ENCODE assay signal across 7 cellular contexts in genomic region chr12:51023625-51024395, GRCh38. TPM values are rescaled to one million over a fixed set of nuclear protein-coding genes. Genes with fewer than 3 reads are reported as not detected.
DNase-seq lines count a peak whose midpoint lies in the region; ATAC-seq lines count a peak whose summit lies in the region.

No MANE protein-coding gene starts in this region.

- peaks cover 2% of the 10 kb centered on the region for H3K36me3 Mint-ChIP-seq in activated T-helper 1 cell treated with anti-CD3 and anti-CD28 coated beads, Interleukin-12 subunit alpha, Interleukin-12 subunit beta, Interleukin-2, Interleukin-4 antibody, amounts not matched to agents 30 ng/mL and 10 ng/mL and 1 ng/mL, durations not matched to agents 14 hours and 24 hours and 36 hours (ENCODE audit: low read depth)

- H3K36me3 ChIP-seq in HUES48 (ENCODE audit: control insufficient read depth, insufficient read depth, low read length), result no peaks in the 10 kb centered on the region

- H3K27ac ChIP-seq in HUES48 (ENCODE audit: low read depth, low read length) (peak overlapping the region; percentile 98), right cardiac atrium (ENCODE audit: low read length) (peak overlapping the region; percentile 62)

- ATAC-seq in right cardiac atrium, result no peak
- ATAC-seq in stimulated activated naive CD8-positive, alpha-beta T cell treated with anti-CD3 and anti-CD28 coated beads, Interleukin-15, amount 100 ng/mL, for 72 hours, result no peak

- H3K27ac Mint-ChIP-seq in activated T-helper 1 cell treated with anti-CD3 and anti-CD28 coated beads, Interleukin-12 subunit alpha, Interleukin-12 subunit beta, Interleukin-2, Interleukin-4 antibody, amounts not matched to agents 30 ng/mL and 10 ng/mL and 1 ng/mL, durations not matched to agents 14 hours and 24 hours and 36 hours, result peak overlapping the region; percentile 98
- H3K27ac Mint-ChIP-seq in stimulated activated naive CD8-positive, alpha-beta T cell treated with anti-CD3 and anti-CD28 coated beads, Interleukin-15, amount 100 ng/mL, for 72 hours, result peak overlapping the region; percentile 98 to 99

- peak overlapping the region; percentile 92 for H3K4me3 Mint-ChIP-seq in activated T-helper 1 cell treated with anti-CD3 and anti-CD28 coated beads, Interleukin-12 subunit alpha, Interleukin-12 subunit beta, Interleukin-2, Interleukin-4 antibody, amounts not matched to agents 30 ng/mL and 10 ng/mL and 1 ng/mL, durations not matched to agents 14 hours and 24 hours and 36 hours
- H3K4me3 Mint-ChIP-seq in stimulated activated naive CD8-positive, alpha-beta T cell treated with anti-CD3 and anti-CD28 coated beads, Interleukin-15, amount 100 ng/mL, for 72 hours, result peak overlapping the region; percentile 93 to 98

- no peak for DNase-seq in activated T-helper 1 cell treated with anti-CD3 and anti-CD28 coated beads, Interleukin-12 subunit alpha, Interleukin-12 subunit beta, Interleukin-2, Interleukin-4 antibody, amounts not matched to agents 30 ng/mL and 10 ng/mL and 1 ng/mL, durations not matched to agents 14 hours and 24 hours and 36 hours (ENCODE audit: low spot score)
- DNase-seq in right cardiac atrium, result no peak
- DNase-seq in stimulated activated naive CD8-positive, alpha-beta T cell treated with anti-CD3 and anti-CD28 coated beads, Interleukin-15, amount 100 ng/mL, for 72 hours, result no peak
- DNase-seq in stimulated activated CD4-positive, alpha-beta T cell treated with anti-CD3 and anti-CD28 coated beads, Interleukin-4, amount 100 ng/mL, for 1 hour, result no peak
- DNase-seq in NCI-H524 (lab: John Stamatoyannopoulos, UW), result no peak
- DNase-seq in retina, result no peak

- peaks cover 7% of the 10 kb centered on the region for H3K27me3 Mint-ChIP-seq in activated T-helper 1 cell treated with anti-CD3 and anti-CD28 coated beads, Interleukin-12 subunit alpha, Interleukin-12 subunit beta, Interleukin-2, Interleukin-4 antibody, amounts not matched to agents 30 ng/mL and 10 ng/mL and 1 ng/mL, durations not matched to agents 14 hours and 24 hours and 36 hours (ENCODE audit: insufficient read depth)
- no peaks in the 10 kb centered on the region for H3K27me3 Mint-ChIP-seq in stimulated activated naive CD8-positive, alpha-beta T cell treated with anti-CD3 and anti-CD28 coated beads, Interleukin-15, amount 100 ng/mL, for 72 hours

- no peaks in the 10 kb centered on the region for H3K9me3 ChIP-seq in HUES48 (ENCODE audit: control insufficient read depth, insufficient read depth, low read length)
- no peaks in the 10 kb centered on the region for H3K9me3 ChIP-seq in right cardiac atrium (ENCODE audit: control insufficient read depth, low read length)

- no peaks in the 10 kb centered on the region for H3K27me3 ChIP-seq in HUES48 (ENCODE audit: control insufficient read depth, insufficient read depth, low read length)
- H3K27me3 ChIP-seq in right cardiac atrium (ENCODE audit: control insufficient read depth, insufficient read depth), result no peaks in the 10 kb centered on the region

- WGBS in right cardiac atrium, result 58% methylated on average over 4 of the region's 4 CpGs

- H3K4me1 ChIP-seq in HUES48 (ENCODE audit: control insufficient read depth, insufficient read depth, low read length) (peaks cover 22% of the 10 kb centered on the region), right cardiac atrium (ENCODE audit: control insufficient read depth, insufficient read depth, low read length) (peaks cover 3% of the 10 kb centered on the region)

- no peaks in the 10 kb centered on the region for H3K9me3 Mint-ChIP-seq in activated T-helper 1 cell treated with anti-CD3 and anti-CD28 coated beads, Interleukin-12 subunit alpha, Interleukin-12 subunit beta, Interleukin-2, Interleukin-4 antibody, amounts not matched to agents 30 ng/mL and 10 ng/mL and 1 ng/mL, durations not matched to agents 14 hours and 24 hours and 36 hours
- H3K9me3 Mint-ChIP-seq in stimulated activated naive CD8-positive, alpha-beta T cell treated with anti-CD3 and anti-CD28 coated beads, Interleukin-15, amount 100 ng/mL, for 72 hours, result no peaks in the 10 kb centered on the region

- intact Hi-C loops in activated T-helper 1 cell treated with anti-CD3 and anti-CD28 coated beads, Interleukin-12 subunit alpha, Interleukin-12 subunit beta, Interleukin-2, Interleukin-4 antibody, amounts not matched to agents 30 ng/mL and 10 ng/mL and 1 ng/mL, durations not matched to agents 14 hours and 24 hours and 36 hours (cut with micrococcal nuclease), result loop anchor here (1.0 to 10.0 kb wide), 6 partner anchors 45 to 909 kb away; partner anchors contain the start of genes COX14 and TFCP2
- intact Hi-C loops in right cardiac atrium (cut with DNase I), result no loop called here

- no peak overlapping the region for H3K9ac ChIP-seq in HUES48 (ENCODE audit: low read depth, low read length)

- H3K4me1 Mint-ChIP-seq in activated T-helper 1 cell treated with anti-CD3 and anti-CD28 coated beads, Interleukin-12 subunit alpha, Interleukin-12 subunit beta, Interleukin-2, Interleukin-4 antibody, amounts not matched to agents 30 ng/mL and 10 ng/mL and 1 ng/mL, durations not matched to agents 14 hours and 24 hours and 36 hours (ENCODE audit: low read depth), result peaks cover 67% of the 10 kb centered on the region
- H3K4me1 Mint-ChIP-seq in stimulated activated naive CD8-positive, alpha-beta T cell treated with anti-CD3 and anti-CD28 coated beads, Interleukin-15, amount 100 ng/mL, for 72 hours, result peaks cover 80% of the 10 kb centered on the region

- H3K4me3 ChIP-seq in HUES48 (ENCODE audit: low read depth, low read length), result peak overlapping the region; percentile 86
- H3K4me3 ChIP-seq in right cardiac atrium (ENCODE audit: low read length), result peak overlapping the region; percentile 67

RNA-seq across cellular contexts. Expression of gene SLC11A2, which starts 2.4 kb away (rescaled TPM):
- total RNA-seq in activated T-helper 1 cell treated with anti-CD3 and anti-CD28 coated beads, Interleukin-12 subunit alpha, Interleukin-12 subunit beta, Interleukin-2, Interleukin-4 antibody, amounts not matched to agents 30 ng/mL and 10 ng/mL and 1 ng/mL, durations not matched to agents 14 hours and 24 hours and 36 hours, result 56.9 and 63.9 TPM in 2 replicates
- 10 to 100 TPM; 42.6 to 52.4 (median 50.0) TPM for total RNA-seq in right cardiac atrium
- polyA plus RNA-seq in right cardiac atrium, result 19.0 TPM

RNA-seq across cellular contexts. Expression of gene LETMD1, which starts 24.3 kb away (rescaled TPM):
- 70.7 and 74.3 TPM in 2 replicates for total RNA-seq in activated T-helper 1 cell treated with anti-CD3 and anti-CD28 coated beads, Interleukin-12 subunit alpha, Interleukin-12 subunit beta, Interleukin-2, Interleukin-4 antibody, amounts not matched to agents 30 ng/mL and 10 ng/mL and 1 ng/mL, durations not matched to agents 14 hours and 24 hours and 36 hours
- 10 to 100 TPM; 29.8 to 33.9 (median 32.0) TPM for total RNA-seq in right cardiac atrium
- polyA plus RNA-seq in right cardiac atrium, result 28.2 TPM

RNA-seq across cellular contexts. Expression of gene CSRNP2, which starts 59.6 kb away (rescaled TPM):
- total RNA-seq in activated T-helper 1 cell treated with anti-CD3 and anti-CD28 coated beads, Interleukin-12 subunit alpha, Interleukin-12 subunit beta, Interleukin-2, Interleukin-4 antibody, amounts not matched to agents 30 ng/mL and 10 ng/mL and 1 ng/mL, durations not matched to agents 14 hours and 24 hours and 36 hours, result 28.6 and 35.2 TPM in 2 replicates
- 10 to 100 TPM; 18.5 to 24.9 (median 20.9) TPM for total RNA-seq in right cardiac atrium
- polyA plus RNA-seq in right cardiac atrium, result 13.2 TPM
